In the genomic region with DNA sequence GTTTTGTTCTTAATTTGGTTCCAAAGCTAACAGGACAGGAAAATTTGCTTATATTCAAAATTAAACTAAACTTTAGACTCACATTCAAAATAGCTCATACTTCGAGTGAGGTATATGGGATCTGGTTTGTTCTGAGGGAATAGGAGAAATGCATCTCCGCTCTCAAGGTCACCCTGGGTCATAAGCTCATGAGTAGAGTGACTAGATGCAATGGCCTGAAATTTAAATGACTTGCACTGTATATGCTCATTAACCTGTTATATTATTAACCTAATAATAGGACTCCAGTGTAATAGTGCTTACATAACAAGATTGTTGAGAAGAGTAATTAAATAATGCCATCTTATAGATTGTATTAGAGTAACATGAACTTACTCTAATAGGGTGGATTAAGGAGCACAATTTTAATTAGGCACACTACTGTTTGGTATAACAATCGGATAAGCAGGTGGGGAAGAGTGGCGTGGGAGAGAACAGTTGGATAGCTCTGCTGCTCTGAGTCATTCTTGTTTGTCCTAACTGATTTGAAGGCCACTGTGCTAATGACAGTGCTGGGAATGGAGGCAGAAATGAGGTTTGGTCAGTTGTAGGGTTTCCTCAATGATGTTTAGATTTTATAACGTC, we compare ENCODE assay signal across 12 cellular contexts. TPM values are rescaled to one million over a fixed set of nuclear protein-coding genes. Genes with fewer than 3 reads are reported as not detected.
A peak's percentile ranks its signal among the peaks of the same experiment; 100 is the strongest.
DNase-seq lines count a peak whose midpoint lies in the region; ATAC-seq and TF ChIP-seq lines count a peak whose summit lies in the region.
"Had no signal": no experiment of that assay in that cellular context is flagged by ENCODE, and none has a peak within 500 bp of the region (broad histone marks: within the 10 kb centered on the region; RNA-seq: fewer than 3 reads in every experiment).

No MANE protein-coding gene starts in this region.

- no peak for ATAC-seq in natural killer cell
- ATAC-seq in natural killer cell treated with Interleukin-12 subunit alpha and Interleukin-12 subunit beta and Interleukin-15 and Interleukin-18, amount 100 ng/mL, for 72 hours, result no peak

- peaks cover 0 to 37% (median 0%) of the 10 kb centered on the region in 3 donors for H3K36me3 ChIP-seq in tibial nerve
- H3K36me3 ChIP-seq: uterus had no signal

- peak overlapping the region; percentile 1 to 37 for H3K27ac Mint-ChIP-seq in natural killer cell
- H3K27ac Mint-ChIP-seq in natural killer cell treated with Interleukin-12 subunit alpha and Interleukin-12 subunit beta and Interleukin-15 and Interleukin-18, amount 100 ng/mL, for 72 hours, result no peak overlapping the region

- H3K4me1 ChIP-seq in tibial nerve, result peaks cover 3 to 56% (median 28%) of the 10 kb centered on the region in 4 donors
- H3K4me1 ChIP-seq: uterus had no signal

- H3K27me3 ChIP-seq in tibial nerve, result no peaks in the 10 kb centered on the region
- H3K27me3 ChIP-seq: uterus had no signal

- H3K4me3 ChIP-seq in tibial nerve, result no peak overlapping the region
- H3K4me3 ChIP-seq: uterus had no signal

- H3K9me3 ChIP-seq in tibial nerve, result no peaks in the 10 kb centered on the region
- H3K9me3 ChIP-seq: uterus had no signal

- peaks cover 58 to 64% of the 10 kb centered on the region in 2 donors for H3K4me1 Mint-ChIP-seq in natural killer cell
- H3K4me1 Mint-ChIP-seq in natural killer cell treated with Interleukin-12 subunit alpha and Interleukin-12 subunit beta and Interleukin-15 and Interleukin-18, amount 100 ng/mL, for 72 hours (ENCODE audit: low read depth in 2 of 2), result peaks cover 45% of the 10 kb centered on the region in 2 donors

- TF ChIP-seq POLR2A in tibial nerve (IDR thresholded peaks at IDR 0.05), result no peak

- intact Hi-C loops in natural killer cell (cut with micrococcal nuclease), result no loop called here

- no peaks in the 10 kb centered on the region for H3K9me3 Mint-ChIP-seq in natural killer cell
- H3K9me3 Mint-ChIP-seq in natural killer cell treated with Interleukin-12 subunit alpha and Interleukin-12 subunit beta and Interleukin-15 and Interleukin-18, amount 100 ng/mL, for 72 hours, result no peaks in the 10 kb centered on the region

- WGBS in tibial nerve, 2 donors, result 60 to 77% methylated on average over 5 of the region's 5 CpGs

- DNase-seq in natural killer cell, result no peak
- DNase-seq in natural killer cell treated with Interleukin-12 subunit alpha and Interleukin-12 subunit beta and Interleukin-15 and Interleukin-18, amount 100 ng/mL, for 72 hours (ENCODE audit: low spot score), result no peak
- DNase-seq in cerebellar cortex (ENCODE audit: low spot score), result peak; percentile 22
- peak; percentile 37 for DNase-seq in medulla oblongata (ENCODE audit: extremely low spot score)
- no peak for DNase-seq in NCI-H2171 (lab: John Stamatoyannopoulos, UW)
- no peak for DNase-seq in stimulated activated CD4-positive, alpha-beta T cell treated with anti-CD3 and anti-CD28 coated beads, Interleukin-2, amount 100 ng/mL, for 24 hours
- DNase-seq in hippocampal formation (lab: John Stamatoyannopoulos, UW), result no peak
- no peak for DNase-seq in tibial nerve (ENCODE audit: low spot score in 2 of 2)
- DNase-seq: kidney, T-helper 2 cell, uterus had no signal

- no peaks in the 10 kb centered on the region for H3K27me3 Mint-ChIP-seq in natural killer cell (ENCODE audit: low read depth in 2 of 2)
- no peaks in the 10 kb centered on the region for H3K27me3 Mint-ChIP-seq in natural killer cell treated with Interleukin-12 subunit alpha and Interleukin-12 subunit beta and Interleukin-15 and Interleukin-18, amount 100 ng/mL, for 72 hours

- TF ChIP-seq CTCF in natural killer cell (IDR thresholded peaks at IDR 0.05) (no peak), tibial nerve (IDR thresholded peaks at IDR 0.05) (no peak)

- no peak for TF ChIP-seq EP300 in tibial nerve (IDR thresholded peaks at IDR 0.05)

- H3K36me3 Mint-ChIP-seq in natural killer cell, result no peaks in the 10 kb centered on the region
- H3K36me3 Mint-ChIP-seq in natural killer cell treated with Interleukin-12 subunit alpha and Interleukin-12 subunit beta and Interleukin-15 and Interleukin-18, amount 100 ng/mL, for 72 hours, result peaks cover 16% of the 10 kb centered on the region

- no peak overlapping the region for H3K4me3 Mint-ChIP-seq in natural killer cell
- no peak overlapping the region for H3K4me3 Mint-ChIP-seq in natural killer cell treated with Interleukin-12 subunit alpha and Interleukin-12 subunit beta and Interleukin-15 and Interleukin-18, amount 100 ng/mL, for 72 hours

- H3K27ac ChIP-seq in tibial nerve, result peak overlapping the region in 2 of 4 donors; percentile 21 to 50
- H3K27ac ChIP-seq: parathyroid adenoma had no signal

RNA-seq across cellular contexts. Expression of a gene that starts 5.2 kb away (rescaled TPM):
- 100 to 1,000 TPM; 212 to 252 (median 217) TPM for total RNA-seq in natural killer cell
- 100 to 1,000 TPM in 1 of 2 donors, 10 to 100 TPM in 1; 85.4 to 145 TPM for total RNA-seq in natural killer cell treated with Interleukin-12 subunit alpha and Interleukin-12 subunit beta and Interleukin-15 and Interleukin-18, amount 100 ng/mL, for 72 hours
- total RNA-seq in tibial nerve, result 100 to 1,000 TPM; 122 to 175 (median 146) TPM

RNA-seq across cellular contexts. Expression of a gene that starts 15.0 kb away (rescaled TPM):
- total RNA-seq in natural killer cell (10 to 100 TPM; 33.5 to 47.6 (median 33.9) TPM), tibial nerve (10 to 100 TPM; 10.2 to 28.2 (median 15.7) TPM)
- total RNA-seq in natural killer cell treated with Interleukin-12 subunit alpha and Interleukin-12 subunit beta and Interleukin-15 and Interleukin-18, amount 100 ng/mL, for 72 hours, result 10 to 100 TPM; 48.5 to 51.5 TPM

RNA-seq across cellular contexts. Expression of a gene that starts 23.9 kb away (rescaled TPM):
- total RNA-seq in natural killer cell (10 to 100 TPM; 51.3 to 60.4 (median 55.9) TPM), tibial nerve (10 to 100 TPM; 74.1 to 95.3 (median 86.1) TPM)
- 10 to 100 TPM; 47.1 to 49.7 TPM for total RNA-seq in natural killer cell treated with Interleukin-12 subunit alpha and Interleukin-12 subunit beta and Interleukin-15 and Interleukin-18, amount 100 ng/mL, for 72 hours

RNA-seq across cellular contexts. Expression of a gene that starts 47.8 kb away (rescaled TPM):
- total RNA-seq in natural killer cell, result 1 to 10 TPM; 2.1 to 3.0 (median 3.0) TPM
- 1 to 10 TPM; 1.9 to 2.7 TPM for total RNA-seq in natural killer cell treated with Interleukin-12 subunit alpha and Interleukin-12 subunit beta and Interleukin-15 and Interleukin-18, amount 100 ng/mL, for 72 hours
- 10 to 100 TPM; 44.6 to 81.3 (median 60.3) TPM for total RNA-seq in tibial nerve

Comparison
In these comparisons a context has a peak if more than half of its experiments do, and no peak if none do; other contexts are left out.
1. H3K27ac Mint-ChIP-seq: peak in natural killer cell (2 of 2); none in natural killer cell treated with Interleukin-12 subunit alpha and Interleukin-12 subunit beta and Interleukin-15 and Interleukin-18, amount 100 ng/mL, for 72 hours (0 of 2).
2. DNase-seq: peak in cerebellar cortex (single experiment) and medulla oblongata (single experiment); none in natural killer cell (single experiment), natural killer cell treated with Interleukin-12 subunit alpha and Interleukin-12 subunit beta and Interleukin-15 and Interleukin-18, amount 100 ng/mL, for 72 hours (single experiment), NCI-H2171 (single experiment), stimulated activated CD4-positive, alpha-beta T cell treated with anti-CD3 and anti-CD28 coated beads, Interleukin-2, amount 100 ng/mL, for 24 hours (0 of 2), hippocampal formation (0 of 2) and tibial nerve (0 of 2).